Comparison of ENCODE assay signal across 1 cellular context in the genomic region with DNA sequence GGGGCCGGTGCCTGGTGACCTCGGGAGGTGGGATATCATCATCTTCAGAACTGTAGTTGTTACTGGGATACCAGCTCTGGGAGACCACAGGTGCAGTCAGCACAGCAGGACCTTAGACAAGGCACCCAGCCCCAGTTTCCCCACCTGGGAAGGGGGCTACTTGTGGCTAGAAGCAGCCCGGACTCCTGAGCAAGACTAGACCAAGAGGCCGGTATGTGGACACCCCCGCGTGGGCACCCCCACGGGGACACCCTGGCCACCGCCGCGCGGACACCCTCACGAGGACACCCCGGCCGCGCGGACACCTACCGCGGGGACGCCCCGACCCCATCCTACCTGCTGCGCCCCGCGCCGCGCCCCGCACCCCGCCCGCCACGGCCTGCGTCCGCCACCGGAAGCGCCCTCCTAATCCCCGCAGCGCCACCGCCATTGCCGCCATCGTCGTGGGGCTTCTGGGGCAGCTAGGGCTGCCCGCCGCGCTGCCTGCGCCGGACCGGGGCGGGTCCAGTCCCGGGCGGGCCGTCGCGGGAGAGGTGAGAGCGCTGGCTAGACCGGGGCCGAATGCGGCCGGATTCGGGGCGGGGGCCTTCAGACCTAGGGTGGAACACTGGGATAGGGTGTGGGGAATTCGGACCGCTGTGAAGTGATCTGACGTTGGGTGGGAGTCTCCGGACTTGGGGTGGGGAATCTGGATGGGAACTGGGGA.
TF ChIP-seq lines count a peak whose summit lies in the region.

A gene (plus strand): TSS at position 408 of the 706 bp plus-strand sequence. CDS start 20,755 bp downstream, outside the sequence.
A gene (minus strand): TSS at position 454 of the 706 bp plus-strand sequence. CDS start 15 bp downstream, at position 439.

TF ChIP-seq in GM12878, 131 proteins besides CTCF, POLR2A, EP300 and RAD21 (continued from another document):
- TF ChIP-seq SP1 (IDR thresholded peaks at IDR 0.05; ENCODE audit: low read depth, low read length) (no peak), NRF1 (conservative IDR thresholded peaks at IDR 0.05; ENCODE audit: low read depth, low read length) (no peak), CREB1 (IDR thresholded peaks at IDR 0.05; ENCODE audit: low read depth) (no peak), ZNF207 (IDR thresholded peaks at IDR 0.05; ENCODE audit: borderline replicate concordance) (no peak), DPF2 (IDR thresholded peaks at IDR 0.05) (0 out of 2 replicates have a peak, but pooled peaks have one; percentile 4), LARP7 (IDR thresholded peaks at IDR 0.05) (no peak)
- TF ChIP-seq, protein P1, sequence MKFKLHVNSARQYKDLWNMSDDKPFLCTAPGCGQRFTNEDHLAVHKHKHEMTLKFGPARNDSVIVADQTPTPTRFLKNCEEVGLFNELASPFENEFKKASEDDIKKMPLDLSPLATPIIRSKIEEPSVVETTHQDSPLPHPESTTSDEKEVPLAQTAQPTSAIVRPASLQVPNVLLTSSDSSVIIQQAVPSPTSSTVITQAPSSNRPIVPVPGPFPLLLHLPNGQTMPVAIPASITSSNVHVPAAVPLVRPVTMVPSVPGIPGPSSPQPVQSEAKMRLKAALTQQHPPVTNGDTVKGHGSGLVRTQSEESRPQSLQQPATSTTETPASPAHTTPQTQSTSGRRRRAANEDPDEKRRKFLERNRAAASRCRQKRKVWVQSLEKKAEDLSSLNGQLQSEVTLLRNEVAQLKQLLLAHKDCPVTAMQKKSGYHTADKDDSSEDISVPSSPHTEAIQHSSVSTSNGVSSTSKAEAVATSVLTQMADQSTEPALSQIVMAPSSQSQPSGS (IDR thresholded peaks at IDR 0.05; ENCODE audit: low read length): no peak
- TF ChIP-seq, protein P2, sequence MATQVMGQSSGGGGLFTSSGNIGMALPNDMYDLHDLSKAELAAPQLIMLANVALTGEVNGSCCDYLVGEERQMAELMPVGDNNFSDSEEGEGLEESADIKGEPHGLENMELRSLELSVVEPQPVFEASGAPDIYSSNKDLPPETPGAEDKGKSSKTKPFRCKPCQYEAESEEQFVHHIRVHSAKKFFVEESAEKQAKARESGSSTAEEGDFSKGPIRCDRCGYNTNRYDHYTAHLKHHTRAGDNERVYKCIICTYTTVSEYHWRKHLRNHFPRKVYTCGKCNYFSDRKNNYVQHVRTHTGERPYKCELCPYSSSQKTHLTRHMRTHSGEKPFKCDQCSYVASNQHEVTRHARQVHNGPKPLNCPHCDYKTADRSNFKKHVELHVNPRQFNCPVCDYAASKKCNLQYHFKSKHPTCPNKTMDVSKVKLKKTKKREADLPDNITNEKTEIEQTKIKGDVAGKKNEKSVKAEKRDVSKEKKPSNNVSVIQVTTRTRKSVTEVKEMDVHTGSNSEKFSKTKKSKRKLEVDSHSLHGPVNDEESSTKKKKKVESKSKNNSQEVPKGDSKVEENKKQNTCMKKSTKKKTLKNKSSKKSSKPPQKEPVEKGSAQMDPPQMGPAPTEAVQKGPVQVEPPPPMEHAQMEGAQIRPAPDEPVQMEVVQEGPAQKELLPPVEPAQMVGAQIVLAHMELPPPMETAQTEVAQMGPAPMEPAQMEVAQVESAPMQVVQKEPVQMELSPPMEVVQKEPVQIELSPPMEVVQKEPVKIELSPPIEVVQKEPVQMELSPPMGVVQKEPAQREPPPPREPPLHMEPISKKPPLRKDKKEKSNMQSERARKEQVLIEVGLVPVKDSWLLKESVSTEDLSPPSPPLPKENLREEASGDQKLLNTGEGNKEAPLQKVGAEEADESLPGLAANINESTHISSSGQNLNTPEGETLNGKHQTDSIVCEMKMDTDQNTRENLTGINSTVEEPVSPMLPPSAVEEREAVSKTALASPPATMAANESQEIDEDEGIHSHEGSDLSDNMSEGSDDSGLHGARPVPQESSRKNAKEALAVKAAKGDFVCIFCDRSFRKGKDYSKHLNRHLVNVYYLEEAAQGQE (IDR thresholded peaks at IDR 0.05; ENCODE audit: low read depth, low read length): no peak
